In the genomic region with DNA sequence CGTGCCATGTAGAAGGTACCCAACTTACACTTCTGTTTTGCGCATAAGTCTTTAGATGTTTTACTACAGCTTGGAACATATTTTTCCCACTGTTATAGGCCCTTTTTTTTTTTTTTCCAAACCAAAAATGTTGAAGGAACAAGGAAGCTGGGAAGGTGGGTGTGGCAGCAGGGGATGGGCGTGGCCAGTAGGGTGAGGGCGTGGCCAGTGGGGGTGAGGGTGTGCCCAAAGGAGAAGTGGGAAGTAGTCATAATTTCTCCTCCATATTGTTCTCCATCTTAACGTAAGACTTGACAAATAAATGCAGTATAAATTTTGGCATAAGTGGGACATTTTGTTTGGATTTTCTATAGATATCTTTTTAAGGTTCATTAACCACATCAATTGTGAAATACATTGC, we compare ENCODE assay signal across 20 cellular contexts. TPM values are rescaled to one million over a fixed set of nuclear protein-coding genes. Genes with fewer than 3 reads are reported as not detected.
DNase-seq lines count a peak whose midpoint lies in the region; ATAC-seq and TF ChIP-seq lines count a peak whose summit lies in the region.
"Had no signal": no experiment of that assay in that cellular context is flagged by ENCODE, and none has a peak within 500 bp of the region (broad histone marks: within the 10 kb centered on the region; RNA-seq: fewer than 3 reads in every experiment).

No MANE protein-coding gene starts in this region.

- peak; percentile 2 for DNase-seq in NCI-H2227 (lab: John Stamatoyannopoulos, UW; ENCODE audit: unreplicated experiment)
- DNase-seq in NCI-H2227 treated with DMSO at 0.1 percent for 48 hours (lab: John Stamatoyannopoulos, UW) = no peak
- peak; percentile 26 for DNase-seq in H7
- peak; percentile 70 for DNase-seq in OCI-M1 (lab: John Stamatoyannopoulos, UW)
- peak; percentile 11 for DNase-seq in hepatic stellate cell (ENCODE audit: low spot score)
- no peak for DNase-seq in left lung
- DNase-seq: 8988T; activated T-cell treated with anti-CD3 and anti-CD28 coated beads, Interleukin-2, amount 50 U/mL, for 4 hours; caudate nucleus; CD4-positive, alpha-beta memory T cell; effector CD8-positive, alpha-beta T cell; Karpas-422; left ventricle myocardium inferior; NCI-H2029; ovary; SHP77; transverse colon had no signal

- H3K9me3 ChIP-seq in left lung = no peaks in the 10 kb centered on the region
- H3K9me3 ChIP-seq: left ventricle myocardium inferior, ovary, transverse colon had no signal

- no peaks in the 10 kb centered on the region for H3K27me3 ChIP-seq in H7 (ENCODE audit: control insufficient read depth, insufficient read depth, low read length)
- H3K27me3 ChIP-seq in left lung = no peaks in the 10 kb centered on the region
- H3K27me3 ChIP-seq: ovary, transverse colon had no signal

- no peak for TF ChIP-seq CTCF in left lung (IDR thresholded peaks at IDR 0.05)

- intact Hi-C loops in left lung (cut with DNase I) = no loop called here

- ATAC-seq in HG02763 (IDR thresholded peaks at IDR 0.05; ENCODE audit: unreplicated experiment) (no peak), left lung (no peak), GM21717 (IDR thresholded peaks at IDR 0.05; ENCODE audit: unreplicated experiment) (no peak)
- ATAC-seq: activated T-cell treated with anti-CD3 and anti-CD28 coated beads, Interleukin-2, amount 50 U/mL, for 4 hours had no signal

- no peak overlapping the region for H3K27ac ChIP-seq in left lung
- H3K27ac ChIP-seq: left ventricle myocardium inferior, ovary, transverse colon had no signal

- no peaks in the 10 kb centered on the region for H3K4me1 ChIP-seq in left lung
- H3K4me1 ChIP-seq: left ventricle myocardium inferior, transverse colon had no signal

- no peak overlapping the region for H3K4me3 ChIP-seq in H7 (ENCODE audit: insufficient read depth, low read depth, low read length)
- no peak overlapping the region for H3K4me3 ChIP-seq in left lung
- H3K4me3 ChIP-seq: left ventricle myocardium inferior, ovary, transverse colon had no signal

- peaks cover 33% of the 10 kb centered on the region for H3K36me3 ChIP-seq in H7 (replicated peaks; ENCODE audit: control insufficient read depth, insufficient read depth, low read length)
- H3K36me3 ChIP-seq in left lung = peaks cover 0 to 53% of the 10 kb centered on the region in 2 donors
- H3K36me3 ChIP-seq: ovary, transverse colon had no signal

RNA-seq across cellular contexts. Expression of a gene that starts 30.4 kb away (rescaled TPM):
- total RNA-seq in H7 (2014; rRNA removed; shearing (Covaris generic)) = not detected in 2 replicates
- not detected for total RNA-seq in left lung
- total RNA-seq: activated T-cell treated with anti-CD3 and anti-CD28 coated beads, Interleukin-2, amount 50 U/mL, for 4 hours; CD4-positive, alpha-beta memory T cell; left ventricle myocardium inferior; myocyte; transverse colon had no signal

RNA-seq across cellular contexts. Expression of a gene that starts 32.5 kb away (rescaled TPM):
- not detected in 2 replicates for total RNA-seq in H7 (2014; rRNA removed; shearing (Covaris generic))
- total RNA-seq in left lung = not detected
- total RNA-seq: activated T-cell treated with anti-CD3 and anti-CD28 coated beads, Interleukin-2, amount 50 U/mL, for 4 hours; CD4-positive, alpha-beta memory T cell; left ventricle myocardium inferior; myocyte; ovary; transverse colon had no signal

Comparison
In these comparisons a context has a peak if more than half of its experiments do, and no peak if none do; other contexts are left out.
1. DNase-seq: peak in NCI-H2227 (single experiment), H7 (single experiment), OCI-M1 (single experiment) and hepatic stellate cell (single experiment); none in NCI-H2227 treated with DMSO at 0.1 percent for 48 hours (single experiment) and left lung (0 of 2).